Comparison of ENCODE assay signal across 10 cellular contexts in the genomic region with DNA sequence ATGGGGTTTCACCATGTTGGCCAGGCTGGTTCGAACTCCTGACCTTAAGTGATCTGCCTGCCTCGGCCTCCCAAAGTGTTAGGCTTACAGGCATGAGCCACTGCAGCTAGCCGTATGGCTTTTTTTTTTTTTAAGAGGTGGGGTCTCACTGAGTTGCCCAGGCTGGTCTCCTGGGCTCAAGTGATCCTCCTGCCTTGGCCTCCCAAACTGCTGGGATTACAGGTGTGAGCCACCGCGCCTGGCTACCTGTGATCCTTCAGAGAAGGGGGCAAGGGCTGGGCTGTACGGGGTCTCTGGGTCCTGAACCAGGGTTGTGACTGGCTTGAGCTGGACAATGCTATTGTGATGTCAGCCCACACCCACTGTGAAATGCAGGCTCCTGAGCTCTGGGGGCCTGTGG. TPM values are rescaled to one million over a fixed set of nuclear protein-coding genes. Genes with fewer than 3 reads are reported as not detected.
A peak's percentile ranks its signal among the peaks of the same experiment; 100 is the strongest.
DNase-seq lines count a peak whose midpoint lies in the region; ATAC-seq, FAIRE-seq and TF ChIP-seq lines count a peak whose summit lies in the region.
"Had no signal": no experiment of that assay in that cellular context is flagged by ENCODE, and none has a peak within 500 bp of the region (broad histone marks: within the 10 kb centered on the region; RNA-seq: fewer than 3 reads in every experiment).

TSS of gene RNF151 (plus strand) at position 397 of the 400 bp plus-strand sequence. CDS start 26 bp downstream, outside the sequence.

- H2BK15ac ChIP-seq in mesenchymal stem cell (ENCODE audit: low read depth, poor library complexity, severe bottlenecking): no peak within 1 kb of the TSS

- H3K14ac ChIP-seq in mesenchymal stem cell (ENCODE audit: low read length in 2 of 2): no peak within 1 kb of the TSS

- H3K4me2 ChIP-seq in K562 (ENCODE audit: insufficient read depth, low read length) (peak within 1 kb of the TSS; percentile 86), mesenchymal stem cell (ENCODE audit: low read length, poor library complexity, severe bottlenecking) (peak within 1 kb of the TSS; percentile 92)

- H3K4me1 ChIP-seq in cardiac muscle cell (ENCODE audit: low read depth): peaks cover 8% of the 10 kb centered on the region
- H3K4me1 ChIP-seq in K562 (replicated peaks in 1 of 2; ENCODE audit: control insufficient read depth in 2 of 2, insufficient read depth in 2 of 2, low read length in 2 of 2): peaks cover 5 to 51% of the 10 kb centered on the region in 2 experiments; a peak in 4 of 5 replicates
- H3K4me1 ChIP-seq in mesenchymal stem cell (ENCODE audit: control insufficient read depth, insufficient read depth, low read depth, low read length): peaks cover 27% of the 10 kb centered on the region
- peaks cover 19% of the 10 kb centered on the region for H3K4me1 ChIP-seq in upper lobe of right lung

- peaks cover 62% of the 10 kb centered on the region for H3K79me2 ChIP-seq in K562 (ENCODE audit: control insufficient read depth, insufficient read depth, low read length)

- no peak for FAIRE-seq in K562 (lab: Jason Lieb, UNC)
- FAIRE-seq: TTC549 had no signal

- no peak for DNase-seq in cardiac muscle cell (ENCODE audit: low read depth in 1 of 2, low spot score in 1 of 2)
- no peak for DNase-seq in cardiac septum (ENCODE audit: low spot score)
- DNase-seq in K562 (ENCODE audit: extremely low read depth in 1 of 4, low spot score in 3 of 4): no peak
- DNase-seq in mesenchymal stem cell: no peak
- no peak for DNase-seq in upper lobe of right lung
- no peak for DNase-seq in pons (ENCODE audit: low spot score)
- no peak for DNase-seq in activated CD4-positive, alpha-beta T cell treated with anti-CD3 and anti-CD28 coated beads for 4 hours

- H4K8ac ChIP-seq in mesenchymal stem cell (ENCODE audit: low read length): no peak within 1 kb of the TSS

- no peak within 1 kb of the TSS for H2BK120ac ChIP-seq in mesenchymal stem cell (ENCODE audit: low read depth, low read length)

- peak within 1 kb of the TSS in 1 of 2 experiments; percentile 12 for H2BK12ac ChIP-seq in mesenchymal stem cell (ENCODE audit: low read length in 2 of 2)

- POLR2A ChIA-PET in K562 (lab: Yijun Ruan, JAX): interaction anchor here (0.6 to 3.9 kb wide), 9 partner anchors 9 to 1006 kb away, joined by 3 to 103 read pairs (median 5); partner anchors contain the start of genes GFER, NME3, NOXO1 and SYNGR3

- TF ChIP-seq CTCF in cardiac muscle cell (IDR thresholded peaks at IDR 0.05; ENCODE audit: low read depth, low read length) (no peak), K562 (IDR thresholded peaks at IDR 0.05 in 2 of 3, conservative IDR thresholded peaks at IDR 0.05 in 1 of 3; ENCODE audit: insufficient read depth in 2 of 3, low read depth in 1 of 3, low read length in 3 of 3) (no peak), upper lobe of right lung (IDR thresholded peaks at IDR 0.05) (no peak)

- TF ChIP-seq EP300 in K562 (IDR thresholded peaks at IDR 0.05; ENCODE audit: low read length): no peak

- H3K4me3 ChIP-seq in cardiac muscle cell (peak within 1 kb of the TSS; percentile 93), K562 (peak within 1 kb of the TSS; percentile 89), mesenchymal stem cell (ENCODE audit: insufficient read depth in 1 of 2, low read depth in 1 of 2, low read length in 2 of 2) (peak within 1 kb of the TSS in 1 of 2 experiments; percentile 91), upper lobe of right lung (peak within 1 kb of the TSS; percentile 75)

- H3K23ac ChIP-seq in mesenchymal stem cell (ENCODE audit: low read length in 2 of 2): no peak within 1 kb of the TSS

- peaks cover 16% of the 10 kb centered on the region for H3K36me3 ChIP-seq in cardiac muscle cell
- peaks cover 27% of the 10 kb centered on the region for H3K36me3 ChIP-seq in K562 (ENCODE audit: control insufficient read depth, insufficient read depth, low read length)
- H3K36me3 ChIP-seq in mesenchymal stem cell (ENCODE audit: control insufficient read depth in 1 of 2, insufficient read depth in 2 of 2, low read depth in 1 of 2, low read length in 2 of 2): peaks cover 26 to 28% of the 10 kb centered on the region in 2 experiments
- peaks cover 16% of the 10 kb centered on the region for H3K36me3 ChIP-seq in upper lobe of right lung

- peak within 1 kb of the TSS; percentile 53 for H2AK5ac ChIP-seq in mesenchymal stem cell (ENCODE audit: low read length, severe bottlenecking)

- H4K91ac ChIP-seq in mesenchymal stem cell (ENCODE audit: low read length): no peak within 1 kb of the TSS

- intact Hi-C loops in cardiac septum (cut with DNase I) (no loop called here), K562 (cut with micrococcal nuclease) (no loop called here), upper lobe of right lung (cut with DNase I) (no loop called here)

- no peak within 1 kb of the TSS for H3K18ac ChIP-seq in mesenchymal stem cell (ENCODE audit: low read depth in 1 of 2, low read length in 2 of 2)

- CTCF ChIA-PET in K562 (lab: Yijun Ruan, JAX; ENCODE audit: low intra/inter-chr PET ratio): no interaction called here

- no peak for ATAC-seq in K562
- no peak for ATAC-seq in upper lobe of right lung
- ATAC-seq in GM19395 (IDR thresholded peaks at IDR 0.05; ENCODE audit: unreplicated experiment): no peak

- peaks cover 10% of the 10 kb centered on the region for H3K79me1 ChIP-seq in mesenchymal stem cell (replicated peaks; ENCODE audit: low read length, poor library complexity, severe bottlenecking)

- H4K20me1 ChIP-seq in K562 (replicated peaks; ENCODE audit: control insufficient read depth, insufficient read depth, low read length): peaks cover 25% of the 10 kb centered on the region

- H3K4ac ChIP-seq in mesenchymal stem cell (ENCODE audit: low read depth in 1 of 2, low read length in 2 of 2): peak within 1 kb of the TSS in 1 of 2 experiments; percentile 20

- no peak for TF ChIP-seq RAD21 in K562 (CRISPR knock-in tag; conservative IDR thresholded peaks at IDR 0.05 in 1 of 2, IDR thresholded peaks at IDR 0.05 in 1 of 2)

- H3K9me3 ChIP-seq in cardiac muscle cell (ENCODE audit: low read depth) (no peaks in the 10 kb centered on the region), K562 (replicated peaks; ENCODE audit: control insufficient read depth, insufficient read depth, low read depth, low read length) (no peaks in the 10 kb centered on the region), mesenchymal stem cell (ENCODE audit: control insufficient read depth, low read length) (peaks cover 4% of the 10 kb centered on the region), upper lobe of right lung (no peaks in the 10 kb centered on the region)

- H2AFZ ChIP-seq in K562 (ENCODE audit: low read depth, low read length): no peak within 1 kb of the TSS
- H2AFZ ChIP-seq in mesenchymal stem cell (ENCODE audit: low read depth, low read length): no peak within 1 kb of the TSS

- H3K9me1 ChIP-seq in K562 (ENCODE audit: control insufficient read depth, insufficient read depth, low read length): peaks cover 3% of the 10 kb centered on the region

- no TSS peak for BruUV-seq in K562 (replicated peaks; lab: Mats Ljungman, UMichigan)

- in situ Hi-C loops in K562 (cut with MboI): no loop called here

- H3K9ac ChIP-seq in K562 (ENCODE audit: insufficient read depth in 1 of 2, low read depth in 2 of 2, low read length in 2 of 2): peak within 1 kb of the TSS; percentile 94 to 100
- peak within 1 kb of the TSS; percentile 97 for H3K9ac ChIP-seq in mesenchymal stem cell (ENCODE audit: low read length)

- H2BK5ac ChIP-seq in mesenchymal stem cell (ENCODE audit: low read depth, low read length, poor library complexity, severe bottlenecking): no peak within 1 kb of the TSS

- H3K27me3 ChIP-seq in cardiac muscle cell (no peaks in the 10 kb centered on the region), K562 (ENCODE audit: control insufficient read depth in 2 of 2, insufficient read depth in 2 of 2, low read length in 2 of 2) (no peaks in the 10 kb centered on the region), mesenchymal stem cell (ENCODE audit: control insufficient read depth in 1 of 2, insufficient read depth in 1 of 2, low read length in 2 of 2) (no peaks in the 10 kb centered on the region), upper lobe of right lung (no peaks in the 10 kb centered on the region)

- H3K27ac ChIP-seq in cardiac muscle cell: no peak within 1 kb of the TSS
- peak within 1 kb of the TSS; percentile 85 for H3K27ac ChIP-seq in K562 (ENCODE audit: extremely low read depth, low read depth, low read length)
- no peak within 1 kb of the TSS for H3K27ac ChIP-seq in mesenchymal stem cell (ENCODE audit: low read length, poor library complexity, severe bottlenecking)
- H3K27ac ChIP-seq in upper lobe of right lung: peak within 1 kb of the TSS; percentile 98

- no peak; the same call in 1 of the 2 replicates for TF ChIP-seq POLR2A in K562 (conservative IDR thresholded peaks at IDR 0.05)

- WGBS in K562 (ENCODE audit: insufficient coverage, low coverage, missing lambda C conversion rate): 86% methylated on average over 5 of the region's 6 CpGs
- 98% methylated on average over 6 of the region's 6 CpGs for WGBS in mesenchymal stem cell

RNA-seq across cellular contexts. Expression of gene RNF151, which starts in this region (rescaled TPM):
- total RNA-seq in cardiac muscle cell: 0.21 TPM in 1 of 2 replicates, not detected in the other
- polyA plus RNA-seq in cardiac muscle cell: 0.38 and 0.54 TPM in 2 replicates
- not detected for total RNA-seq in cardiac septum
- total RNA-seq in K562 (2011; cell fraction: chromatin; rRNA removed; ENCODE audit: low replicate concordance): 0.44 TPM in 1 of 2 replicates, not detected in the other
- total RNA-seq in K562 (2011; cell fraction: nucleolus; rRNA removed): 0.79 TPM in 1 of 2 replicates, not detected in the other
- total RNA-seq in K562 (2011; cell fraction: nucleoplasm; rRNA removed): not detected in 2 replicates
- total RNA-seq in K562 (2014; rRNA removed): not detected in 2 replicates
- total RNA-seq in K562 (2014; rRNA removed; fragmentation: Illumina TruSeq; extraction: Trizol): not detected in 2 replicates
- not detected in 2 replicates for total RNA-seq in K562 (2015; rRNA removed; fragmentation: Illumina TruSeq; extraction: Trizol)
- total RNA-seq in K562 (2021): not detected in 2 replicates
- not detected in 2 replicates for polyA plus RNA-seq in K562 (2011; rRNA removed)
- 0.10 and 0.13 TPM in 2 replicates for polyA plus RNA-seq in K562 (2011; cell fraction: cytosol; rRNA removed)
- 0.21 TPM in 1 of 2 replicates, not detected in the other for polyA plus RNA-seq in K562 (2011; cell fraction: nucleus; rRNA removed)
- not detected in 2 replicates for polyA plus RNA-seq in K562 (2012)
- not detected in 2 replicates for polyA plus RNA-seq in K562 (2014; fragmentation: Illumina TruSeq; extraction: Trizol)
- not detected for polyA plus RNA-seq in K562 (2014; fragmentation: Nextera tagmentation; extraction: Ambion mirVana)
- not detected in 2 replicates for polyA plus RNA-seq in K562 (2014; rRNA removed)
- not detected in 2 replicates for polyA minus RNA-seq in K562 (2011; rRNA and poly(A)+ RNA removed)
- polyA minus RNA-seq in K562 (2011; cell fraction: cytosol; rRNA and poly(A)+ RNA removed): not detected in 2 replicates
- not detected in 2 replicates for polyA minus RNA-seq in K562 (2011; cell fraction: nucleus; rRNA and poly(A)+ RNA removed)
- polyA plus RNA-seq in mesenchymal stem cell (2013, experiment 1 of 2): not detected
- polyA plus RNA-seq in mesenchymal stem cell (2013, experiment 2 of 2): not detected
- not detected for total RNA-seq in upper lobe of right lung
- total RNA-seq: pulmonary artery endothelial cell had no signal

Comparison
In these comparisons a context has a peak if more than half of its experiments do, and no peak if none do; other contexts are left out.
1. H3K27ac ChIP-seq: peak in K562 (single experiment) and upper lobe of right lung (single experiment); none in cardiac muscle cell (single experiment) and mesenchymal stem cell (single experiment).